Comparison of ENCODE assay signal across 29 cellular contexts in the genomic region with DNA sequence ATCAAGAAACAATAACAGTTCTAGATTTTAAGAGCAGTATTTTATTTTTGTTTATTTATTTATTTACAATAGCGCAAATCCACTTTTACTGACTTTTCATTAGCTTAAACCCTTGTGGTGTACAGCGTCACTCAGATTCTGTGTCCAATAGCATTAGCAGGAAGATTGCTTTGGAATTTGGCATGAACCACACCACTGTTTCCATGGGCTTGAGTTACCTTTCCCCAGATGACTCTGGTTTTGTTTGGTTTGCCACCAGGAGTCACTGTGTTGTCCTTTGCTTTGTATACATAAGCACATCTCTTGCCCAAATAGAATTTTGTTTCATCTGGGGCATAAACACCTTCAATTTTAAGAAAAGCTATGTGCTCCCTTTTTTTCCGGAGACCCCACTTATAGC. TPM values are rescaled to one million over a fixed set of nuclear protein-coding genes. Genes with fewer than 3 reads are reported as not detected.
DNase-seq lines count a peak whose midpoint lies in the region; ATAC-seq, FAIRE-seq and TF ChIP-seq lines count a peak whose summit lies in the region.
"Had no signal": no experiment of that assay in that cellular context is flagged by ENCODE, and none has a peak within 500 bp of the region (broad histone marks: within the 10 kb centered on the region; RNA-seq: fewer than 3 reads in every experiment).

No MANE protein-coding gene starts in this region.

- no peak overlapping the region for H3K4me3 ChIP-seq in LNCaP clone FGC (ENCODE audit: low read depth, low read length)
- no peak overlapping the region for H3K4me3 ChIP-seq in K562
- no peak overlapping the region for H3K4me3 ChIP-seq in kidney epithelial cell (ENCODE audit: low read depth, low read length)
- no peak overlapping the region for H3K4me3 ChIP-seq in SJCRH30
- H3K4me3 ChIP-seq: cardiac muscle cell, colonic mucosa, gastrocnemius medialis, lung, mucosa of descending colon, transverse colon had no signal

- no TSS peak for BruUV-seq in K562 (replicated peaks; lab: Mats Ljungman, UMichigan)

- ATAC-seq in K562 (no peak), left ventricle myocardium superior (no peak), GM21737 (IDR thresholded peaks at IDR 0.05; ENCODE audit: unreplicated experiment) (no peak)
- ATAC-seq: CD8-positive, alpha-beta T cell; esophagus mucosa; gastrocnemius medialis; mucosa of descending colon; natural killer cell treated with Interleukin-12 subunit alpha and Interleukin-12 subunit beta and Interleukin-15 and Interleukin-18, amount 100 ng/mL, for 72 hours; stimulated activated effector memory CD8-positive, alpha-beta T cell treated with anti-CD3 and anti-CD28 coated beads, Interleukin-12 subunit alpha, Interleukin-12 subunit beta, amount 100 ng/mL, for 72 hours had no signal

- H3K79me2 ChIP-seq in K562 (ENCODE audit: control insufficient read depth, insufficient read depth, low read length) = no peaks in the 10 kb centered on the region

- no peaks in the 10 kb centered on the region for H3K9me1 ChIP-seq in K562 (ENCODE audit: control insufficient read depth, insufficient read depth, low read length)

- no peak overlapping the region for H3K4me3 Mint-ChIP-seq in endothelial cell (ENCODE audit: unreplicated experiment)
- H3K4me3 Mint-ChIP-seq: activated naive CD8-positive, alpha-beta T cell treated with anti-CD3 and anti-CD28 coated beads, Interleukin-2, amount 10 ng/mL, durations not matched to agents 7 days and 5 days; CD8-positive, alpha-beta T cell; natural killer cell treated with Interleukin-12 subunit alpha and Interleukin-12 subunit beta and Interleukin-15 and Interleukin-18, amount 100 ng/mL, for 72 hours; stimulated activated effector memory CD8-positive, alpha-beta T cell treated with anti-CD3 and anti-CD28 coated beads, Interleukin-12 subunit alpha, Interleukin-12 subunit beta, amount 100 ng/mL, for 72 hours had no signal

- H3K27me3 ChIP-seq in K562 (ENCODE audit: control insufficient read depth in 2 of 2, insufficient read depth in 2 of 2, low read length in 2 of 2) = no peaks in the 10 kb centered on the region
- H3K27me3 ChIP-seq in kidney epithelial cell (ENCODE audit: control insufficient read depth, insufficient read depth, low read length) = no peaks in the 10 kb centered on the region
- H3K27me3 ChIP-seq in SJCRH30 = no peaks in the 10 kb centered on the region
- H3K27me3 ChIP-seq: cardiac muscle cell, colonic mucosa, gastrocnemius medialis, transverse colon had no signal

- H3K9me3 Mint-ChIP-seq in endothelial cell (ENCODE audit: unreplicated experiment) = no peaks in the 10 kb centered on the region
- H3K9me3 Mint-ChIP-seq: activated naive CD8-positive, alpha-beta T cell treated with anti-CD3 and anti-CD28 coated beads, Interleukin-2, amount 10 ng/mL, durations not matched to agents 7 days and 5 days; CD8-positive, alpha-beta T cell; natural killer cell treated with Interleukin-12 subunit alpha and Interleukin-12 subunit beta and Interleukin-15 and Interleukin-18, amount 100 ng/mL, for 72 hours; stimulated activated effector memory CD8-positive, alpha-beta T cell treated with anti-CD3 and anti-CD28 coated beads, Interleukin-12 subunit alpha, Interleukin-12 subunit beta, amount 100 ng/mL, for 72 hours had no signal

- no peak overlapping the region for H3K27ac Mint-ChIP-seq in endothelial cell (ENCODE audit: unreplicated experiment)
- H3K27ac Mint-ChIP-seq: activated naive CD8-positive, alpha-beta T cell treated with anti-CD3 and anti-CD28 coated beads, Interleukin-2, amount 10 ng/mL, durations not matched to agents 7 days and 5 days; CD8-positive, alpha-beta T cell; natural killer cell treated with Interleukin-12 subunit alpha and Interleukin-12 subunit beta and Interleukin-15 and Interleukin-18, amount 100 ng/mL, for 72 hours; stimulated activated effector memory CD8-positive, alpha-beta T cell treated with anti-CD3 and anti-CD28 coated beads, Interleukin-12 subunit alpha, Interleukin-12 subunit beta, amount 100 ng/mL, for 72 hours had no signal

- intact Hi-C loops in K562 (cut with micrococcal nuclease) (no loop called here), left ventricle myocardium superior (cut with micrococcal nuclease) (no loop called here)

- 96% methylated on average over 3 of the region's 3 CpGs for WGBS in K562 (ENCODE audit: insufficient coverage, low coverage, missing lambda C conversion rate)

- TF ChIP-seq CTCF in 22Rv1 (IDR thresholded peaks at IDR 0.05) = peak; percentile 39; the same call in 1 of the 2 replicates
- 0 out of 2 replicates have a peak, but pooled peaks have one; percentile 8 for TF ChIP-seq CTCF in LNCaP clone FGC (IDR thresholded peaks at IDR 0.05; ENCODE audit: control insufficient read depth, extremely low read depth, insufficient read depth)
- 0 out of 6 replicates have a peak, but pooled peaks of 1 of the 3 experiments have one; percentile 14 for TF ChIP-seq CTCF in K562 (IDR thresholded peaks at IDR 0.05 in 2 of 3, conservative IDR thresholded peaks at IDR 0.05 in 1 of 3; ENCODE audit: insufficient read depth in 2 of 3, low read depth in 1 of 3, low read length in 3 of 3)
- peak; percentile 8 for TF ChIP-seq CTCF in kidney epithelial cell (IDR thresholded peaks at IDR 0.05; ENCODE audit: insufficient read depth, low read length, poor library complexity, severe bottlenecking)
- TF ChIP-seq CTCF in endothelial cell (IDR thresholded peaks at IDR 0.05; ENCODE audit: unreplicated experiment) = no peak

- TF ChIP-seq RAD21 in K562 (CRISPR knock-in tag; conservative IDR thresholded peaks at IDR 0.05 in 1 of 2, IDR thresholded peaks at IDR 0.05 in 1 of 2) = no peak

- POLR2A ChIA-PET in K562 (lab: Yijun Ruan, JAX) = interaction anchor here (0.6 to 2.6 kb wide), 2 partner anchors 23 to 25 kb away, joined by 3 to 11 read pairs; no protein-coding TSS in a partner anchor

- no peak overlapping the region for H3K4me2 ChIP-seq in K562 (ENCODE audit: insufficient read depth, low read length)

- FAIRE-seq in K562 (lab: Jason Lieb, UNC) = peak; percentile 40
- FAIRE-seq: GM19239, H54 had no signal

- H3K27me3 Mint-ChIP-seq in endothelial cell (ENCODE audit: unreplicated experiment) = peaks cover 1% of the 10 kb centered on the region
- H3K27me3 Mint-ChIP-seq: activated naive CD8-positive, alpha-beta T cell treated with anti-CD3 and anti-CD28 coated beads, Interleukin-2, amount 10 ng/mL, durations not matched to agents 7 days and 5 days; natural killer cell treated with Interleukin-12 subunit alpha and Interleukin-12 subunit beta and Interleukin-15 and Interleukin-18, amount 100 ng/mL, for 72 hours had no signal

- H3K4me1 ChIP-seq in K562 (replicated peaks in 1 of 2; ENCODE audit: control insufficient read depth in 2 of 2, insufficient read depth in 2 of 2, low read length in 2 of 2) (no peaks in the 10 kb centered on the region), SJCRH30 (no peaks in the 10 kb centered on the region)
- H3K4me1 ChIP-seq: colonic mucosa, gastrocnemius medialis, transverse colon had no signal

- no peak for TF ChIP-seq POLR2A in K562 (conservative IDR thresholded peaks at IDR 0.05)

- H3K9me3 ChIP-seq in K562 (replicated peaks; ENCODE audit: control insufficient read depth, insufficient read depth, low read depth, low read length) = no peaks in the 10 kb centered on the region
- no peaks in the 10 kb centered on the region; the same call in 1 of the 2 replicates for H3K9me3 ChIP-seq in SJCRH30 (replicated peaks)
- H3K9me3 ChIP-seq: colonic mucosa, gastrocnemius medialis, mucosa of descending colon, transverse colon had no signal

- H2AFZ ChIP-seq in K562 (ENCODE audit: low read depth, low read length) = no peak overlapping the region

- peaks cover 37% of the 10 kb centered on the region for H3K36me3 Mint-ChIP-seq in endothelial cell (ENCODE audit: low read depth, unreplicated experiment)

- H3K27ac ChIP-seq in 22Rv1 = no peak overlapping the region
- no peak overlapping the region for H3K27ac ChIP-seq in K562 (ENCODE audit: extremely low read depth, low read depth, low read length)
- H3K27ac ChIP-seq in SJCRH30 = no peak overlapping the region
- H3K27ac ChIP-seq: cardiac muscle cell, colonic mucosa, gastrocnemius medialis, RWPE1, transverse colon had no signal

- no peak for TF ChIP-seq EP300 in K562 (IDR thresholded peaks at IDR 0.05; ENCODE audit: low read length)

- DNase-seq in LNCaP clone FGC (ENCODE audit: low read depth) (no peak), K562 (ENCODE audit: extremely low read depth in 1 of 4, low spot score in 3 of 4) (no peak), kidney epithelial cell (ENCODE audit: low read depth) (no peak), SJCRH30 (no peak), endothelial cell (ENCODE audit: low spot score) (no peak), left ventricle myocardium superior (no peak)
- DNase-seq: activated gamma-delta T cell treated with Interleukin-2 at 50 U/mL for 16 hours; activated naive CD8-positive, alpha-beta T cell treated with anti-CD3 and anti-CD28 coated beads, Interleukin-2, amount 10 ng/mL, durations not matched to agents 7 days and 5 days; activated T-cell treated with anti-CD3 and anti-CD28 coated beads, Interleukin-2, amount 50 U/mL, for 48 hours; aorta; CD8-positive, alpha-beta T cell; colonic mucosa; effector memory CD4-positive, alpha-beta T cell; gastrocnemius medialis; mucosa of descending colon; NCI-H1694; NCI-H774; stimulated activated CD4-positive, alpha-beta T cell treated with anti-CD3 and anti-CD28 coated beads, Interleukin-15, amount 100 ng/mL, for 24 hours; transverse colon had no signal

- H4K20me1 ChIP-seq in K562 (replicated peaks; ENCODE audit: control insufficient read depth, insufficient read depth, low read length) = no peaks in the 10 kb centered on the region

- in situ Hi-C loops in K562 (cut with MboI) = no loop called here

- H3K36me3 ChIP-seq in K562 (ENCODE audit: control insufficient read depth, insufficient read depth, low read length) = peaks cover 93% of the 10 kb centered on the region
- H3K36me3 ChIP-seq in kidney epithelial cell (ENCODE audit: control insufficient read depth, insufficient read depth, low read length) = no peaks in the 10 kb centered on the region
- peaks cover 96% of the 10 kb centered on the region for H3K36me3 ChIP-seq in SJCRH30

- no peak overlapping the region for H3K9ac ChIP-seq in K562 (ENCODE audit: insufficient read depth in 1 of 2, low read depth in 2 of 2, low read length in 2 of 2)

- H3K4me1 Mint-ChIP-seq in endothelial cell (ENCODE audit: unreplicated experiment) = no peaks in the 10 kb centered on the region
- H3K4me1 Mint-ChIP-seq: activated naive CD8-positive, alpha-beta T cell treated with anti-CD3 and anti-CD28 coated beads, Interleukin-2, amount 10 ng/mL, durations not matched to agents 7 days and 5 days; stimulated activated effector memory CD8-positive, alpha-beta T cell treated with anti-CD3 and anti-CD28 coated beads, Interleukin-12 subunit alpha, Interleukin-12 subunit beta, amount 100 ng/mL, for 72 hours had no signal

- CTCF ChIA-PET in K562 (lab: Yijun Ruan, JAX; ENCODE audit: low intra/inter-chr PET ratio) = interaction anchor here (0.6 kb wide), 1 partner anchor 9 kb away, joined by 4 read pairs; no protein-coding TSS in a partner anchor

RNA-seq across cellular contexts. Expression of gene SNRPE, which starts 25.9 kb away (rescaled TPM):
- total RNA-seq in K562 (2011; cell fraction: chromatin; rRNA removed; ENCODE audit: low replicate concordance) = 54.1 and 65.9 TPM in 2 replicates
- total RNA-seq in K562 (2011; cell fraction: nucleolus; rRNA removed) = 63.4 and 64.6 TPM in 2 replicates
- total RNA-seq in K562 (2011; cell fraction: nucleoplasm; rRNA removed) = 96.9 and 119 TPM in 2 replicates
- 158 and 216 TPM in 2 replicates for total RNA-seq in K562 (2014; rRNA removed)
- 595 and 636 TPM in 2 replicates for total RNA-seq in K562 (2014; rRNA removed; fragmentation: Illumina TruSeq; extraction: Trizol)
- 301 and 351 TPM in 2 replicates for total RNA-seq in K562 (2015; rRNA removed; fragmentation: Illumina TruSeq; extraction: Trizol)
- 442 and 541 TPM in 2 replicates for total RNA-seq in K562 (2021)
- polyA plus RNA-seq in K562 (2011; rRNA removed) = 431 and 603 TPM in 2 replicates
- 231 and 551 TPM in 2 replicates for polyA plus RNA-seq in K562 (2011; cell fraction: cytosol; rRNA removed)
- polyA plus RNA-seq in K562 (2011; cell fraction: nucleus; rRNA removed) = 88.3 and 172 TPM in 2 replicates
- polyA plus RNA-seq in K562 (2012) = 351 and 945 TPM in 2 replicates
- 376 and 415 TPM in 2 replicates for polyA plus RNA-seq in K562 (2014; fragmentation: Illumina TruSeq; extraction: Trizol)
- polyA plus RNA-seq in K562 (2014; fragmentation: Nextera tagmentation; extraction: Ambion mirVana) = 1,000 to 10,000 TPM; 1,614 to 1,893 TPM
- polyA plus RNA-seq in K562 (2014; rRNA removed) = 381 and 487 TPM in 2 replicates
- 394 and 412 TPM in 2 replicates for polyA minus RNA-seq in K562 (2011; rRNA and poly(A)+ RNA removed)
- 40.2 and 54.7 TPM in 2 replicates for polyA minus RNA-seq in K562 (2011; cell fraction: cytosol; rRNA and poly(A)+ RNA removed)
- 31.1 and 54.2 TPM in 2 replicates for polyA minus RNA-seq in K562 (2011; cell fraction: nucleus; rRNA and poly(A)+ RNA removed)
- 70.0 and 83.4 TPM in 2 replicates for total RNA-seq in kidney epithelial cell
- total RNA-seq in SJCRH30 (2014; rRNA removed; shearing (Covaris generic)) = 323 and 390 TPM in 2 replicates
- total RNA-seq in endothelial cell (ENCODE audit: unreplicated experiment) = 138 TPM
- total RNA-seq in left ventricle myocardium superior = 49.2 TPM

RNA-seq across cellular contexts. Expression of gene ZBED6, which starts 40.1 kb away (rescaled TPM):
- 46.0 and 78.8 TPM in 2 replicates for total RNA-seq in K562 (2011; cell fraction: chromatin; rRNA removed; ENCODE audit: low replicate concordance)
- 18.3 and 20.5 TPM in 2 replicates for total RNA-seq in K562 (2011; cell fraction: nucleolus; rRNA removed)
- total RNA-seq in K562 (2011; cell fraction: nucleoplasm; rRNA removed) = 44.7 and 57.6 TPM in 2 replicates
- total RNA-seq in K562 (2014; rRNA removed) = 5.0 and 8.9 TPM in 2 replicates
- 12.8 and 18.2 TPM in 2 replicates for total RNA-seq in K562 (2014; rRNA removed; fragmentation: Illumina TruSeq; extraction: Trizol)
- 12.5 and 13.2 TPM in 2 replicates for total RNA-seq in K562 (2015; rRNA removed; fragmentation: Illumina TruSeq; extraction: Trizol)
- 16.1 and 16.6 TPM in 2 replicates for total RNA-seq in K562 (2021)
- 5.9 and 6.9 TPM in 2 replicates for polyA plus RNA-seq in K562 (2011; rRNA removed)
- 2.5 and 4.5 TPM in 2 replicates for polyA plus RNA-seq in K562 (2011; cell fraction: cytosol; rRNA removed)
- 21.1 and 29.6 TPM in 2 replicates for polyA plus RNA-seq in K562 (2011; cell fraction: nucleus; rRNA removed)
- polyA plus RNA-seq in K562 (2012) = 2.3 and 3.1 TPM in 2 replicates
- polyA plus RNA-seq in K562 (2014; fragmentation: Illumina TruSeq; extraction: Trizol) = 3.6 and 4.0 TPM in 2 replicates
- polyA plus RNA-seq in K562 (2014; fragmentation: Nextera tagmentation; extraction: Ambion mirVana) = under 1 TPM; 0.21 to 0.96 TPM
- 2.5 and 3.1 TPM in 2 replicates for polyA plus RNA-seq in K562 (2014; rRNA removed)
- 21.8 and 28.1 TPM in 2 replicates for polyA minus RNA-seq in K562 (2011; rRNA and poly(A)+ RNA removed)
- polyA minus RNA-seq in K562 (2011; cell fraction: cytosol; rRNA and poly(A)+ RNA removed) = 8.1 and 15.2 TPM in 2 replicates
- polyA minus RNA-seq in K562 (2011; cell fraction: nucleus; rRNA and poly(A)+ RNA removed) = 21.9 and 43.3 TPM in 2 replicates
- 9.1 and 15.5 TPM in 2 replicates for total RNA-seq in kidney epithelial cell
- 21.4 and 21.7 TPM in 2 replicates for total RNA-seq in SJCRH30 (2014; rRNA removed; shearing (Covaris generic))
- 30.3 TPM for total RNA-seq in endothelial cell (ENCODE audit: unreplicated experiment)
- 13.7 TPM for total RNA-seq in left ventricle myocardium superior

RNA-seq across cellular contexts. Expression of gene ZC3H11A, which starts 40.1 kb away (rescaled TPM):
- 147 and 331 TPM in 2 replicates for total RNA-seq in K562 (2011; cell fraction: chromatin; rRNA removed; ENCODE audit: low replicate concordance)
- 125 and 159 TPM in 2 replicates for total RNA-seq in K562 (2011; cell fraction: nucleolus; rRNA removed)
- total RNA-seq in K562 (2011; cell fraction: nucleoplasm; rRNA removed) = 177 and 284 TPM in 2 replicates
- total RNA-seq in K562 (2014; rRNA removed) (72.2 and 87.8 TPM in 2 replicates), K562 (2014; rRNA removed; fragmentation: Illumina TruSeq; extraction: Trizol) (119 and 126 TPM in 2 replicates), K562 (2015; rRNA removed; fragmentation: Illumina TruSeq; extraction: Trizol) (103 and 109 TPM in 2 replicates), K562 (2021) (91.8 and 102 TPM in 2 replicates), kidney epithelial cell (70.0 and 71.1 TPM in 2 replicates), endothelial cell (ENCODE audit: unreplicated experiment) (85.9 TPM), left ventricle myocardium superior (53.2 TPM)
- polyA plus RNA-seq in K562 (2011; rRNA removed) (137 and 154 TPM in 2 replicates), K562 (2014; fragmentation: Illumina TruSeq; extraction: Trizol) (103 and 125 TPM in 2 replicates), K562 (2014; fragmentation: Nextera tagmentation; extraction: Ambion mirVana) (10 to 100 TPM; 34.2 to 53.8 TPM), K562 (2014; rRNA removed) (91.6 and 99.5 TPM in 2 replicates)
- 51.4 and 88.4 TPM in 2 replicates for polyA plus RNA-seq in K562 (2011; cell fraction: cytosol; rRNA removed)
- 247 and 349 TPM in 2 replicates for polyA plus RNA-seq in K562 (2011; cell fraction: nucleus; rRNA removed)
- polyA plus RNA-seq in K562 (2012) = 60.3 and 89.4 TPM in 2 replicates
- polyA minus RNA-seq in K562 (2011; rRNA and poly(A)+ RNA removed) = 170 and 175 TPM in 2 replicates
- 53.3 and 59.3 TPM in 2 replicates for polyA minus RNA-seq in K562 (2011; cell fraction: cytosol; rRNA and poly(A)+ RNA removed)
- polyA minus RNA-seq in K562 (2011; cell fraction: nucleus; rRNA and poly(A)+ RNA removed) = 96.0 and 220 TPM in 2 replicates
- 136 and 153 TPM in 2 replicates for total RNA-seq in SJCRH30 (2014; rRNA removed; shearing (Covaris generic))
